In the genomic region with DNA sequence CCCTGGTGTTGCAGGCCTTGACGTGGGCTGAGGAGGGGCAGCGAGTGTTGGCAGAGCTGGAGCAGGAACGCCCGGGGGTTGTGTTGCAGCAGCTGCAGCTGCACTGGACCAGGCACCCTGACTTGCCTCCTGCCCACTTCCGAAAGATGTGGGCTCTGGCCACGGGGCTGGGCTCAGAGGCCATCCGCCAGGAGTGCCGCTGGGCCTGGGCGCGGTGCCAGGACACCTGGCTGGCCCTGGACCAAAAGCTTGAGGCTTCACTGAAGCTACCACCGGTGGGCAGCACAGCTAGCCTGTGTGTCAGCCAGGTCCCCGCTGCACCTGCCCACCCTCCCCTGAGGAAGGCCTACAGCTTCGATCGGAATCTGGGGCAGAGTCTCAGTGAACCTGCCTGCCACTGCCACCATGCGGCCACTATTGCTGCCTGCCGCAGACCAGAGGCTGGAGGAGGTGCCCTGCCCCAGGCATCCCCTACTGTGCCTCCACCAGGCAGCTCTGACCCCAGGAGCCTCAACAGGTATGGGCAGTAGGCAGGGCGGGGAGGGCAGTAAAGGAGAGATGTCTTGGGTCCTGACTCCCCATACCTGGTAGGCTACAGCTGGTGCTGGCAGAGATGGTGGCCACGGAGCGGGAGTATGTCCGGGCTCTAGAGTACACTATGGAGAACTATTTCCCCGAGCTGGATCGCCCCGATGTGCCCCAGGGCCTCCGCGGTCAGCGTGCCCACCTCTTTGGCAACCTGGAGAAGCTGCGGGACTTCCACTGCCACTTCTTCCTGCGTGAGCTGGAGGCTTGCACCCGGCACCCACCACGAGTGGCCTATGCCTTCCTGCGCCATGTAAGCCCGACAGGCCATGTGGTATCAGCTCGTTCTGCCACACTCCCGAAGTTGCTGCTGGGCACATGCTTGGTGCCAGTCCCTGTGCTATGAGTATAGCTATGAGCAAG, we compare ENCODE assay signal across 9 cellular contexts. TPM values are rescaled to one million over a fixed set of nuclear protein-coding genes. Genes with fewer than 3 reads are reported as not detected.
A peak's percentile ranks its signal among the peaks of the same experiment; 100 is the strongest.
DNase-seq lines count a peak whose midpoint lies in the region; ATAC-seq, FAIRE-seq and TF ChIP-seq lines count a peak whose summit lies in the region.
"Had no signal": no experiment of that assay in that cellular context is flagged by ENCODE, and none has a peak within 500 bp of the region (broad histone marks: within the 10 kb centered on the region; RNA-seq: fewer than 3 reads in every experiment).

No MANE protein-coding gene starts in this region.

- peaks cover 1% of the 10 kb centered on the region for H3K36me3 ChIP-seq in BJ (ENCODE audit: control insufficient read depth, insufficient read depth, low read length)
- peaks cover 26% of the 10 kb centered on the region; the same call in 2 of the 3 replicates for H3K36me3 ChIP-seq in K562 (ENCODE audit: control insufficient read depth, insufficient read depth, low read length)

- H3K27ac ChIP-seq in K562 (ENCODE audit: extremely low read depth, low read depth, low read length) = no peak overlapping the region

- peaks cover 4 to 25% of the 10 kb centered on the region in 2 experiments; a peak in 3 of 5 replicates for H3K4me1 ChIP-seq in K562 (replicated peaks in 1 of 2; ENCODE audit: control insufficient read depth in 2 of 2, insufficient read depth in 2 of 2, low read length in 2 of 2)

- H3K4me3 ChIP-seq in BJ (ENCODE audit: low read depth, low read length) (no peak overlapping the region), K562 (no peak overlapping the region)

- H3K9me3 ChIP-seq in K562 (replicated peaks; ENCODE audit: control insufficient read depth, insufficient read depth, low read depth, low read length) = no peaks in the 10 kb centered on the region

- TF ChIP-seq EP300 in K562 (IDR thresholded peaks at IDR 0.05; ENCODE audit: low read length) = no peak

- no peak overlapping the region for H3K4me2 ChIP-seq in K562 (ENCODE audit: insufficient read depth, low read length)

- 84% methylated on average over 29 of the region's 34 CpGs for WGBS in K562 (ENCODE audit: insufficient coverage, low coverage, missing lambda C conversion rate)

- in situ Hi-C loops in K562 (cut with MboI) = no loop called here

- POLR2A ChIA-PET in BJ (lab: Charles Lee) = interaction anchor here (0.5 to 0.6 kb wide), 2 partner anchors 8 to 40 kb away, joined by 3 read pairs; no protein-coding TSS in a partner anchor
- POLR2A ChIA-PET in K562 (lab: Yijun Ruan, JAX) = interaction anchor here (0.6 to 1.9 kb wide), 7 partner anchors 11 to 619 kb away, joined by 3 to 10 read pairs (median 3); no protein-coding TSS in a partner anchor

- TF ChIP-seq CTCF in BJ (IDR thresholded peaks at IDR 0.05; ENCODE audit: insufficient read depth, low read depth, low read length) = peak; percentile 55
- peak; percentile 18 to 55 (median 39); a peak in 4 of 6 replicates for TF ChIP-seq CTCF in K562 (IDR thresholded peaks at IDR 0.05 in 2 of 3, conservative IDR thresholded peaks at IDR 0.05 in 1 of 3; ENCODE audit: insufficient read depth in 2 of 3, low read depth in 1 of 3, low read length in 3 of 3)

- H2AFZ ChIP-seq in K562 (ENCODE audit: low read depth, low read length) = no peak overlapping the region

- peaks cover 4% of the 10 kb centered on the region; the same call in 1 of the 3 replicates for H3K79me2 ChIP-seq in K562 (ENCODE audit: control insufficient read depth, insufficient read depth, low read length)

- CTCF ChIA-PET in BJ (lab: Yijun Ruan, JAX) (interaction anchor here (0.7 to 5.5 kb wide), 12 partner anchors 10 to 181 kb away, joined by 3 to 39 read pairs (median 4); a partner anchor contains a TSS), K562 (lab: Yijun Ruan, JAX; ENCODE audit: low intra/inter-chr PET ratio) (no interaction called here)

- ATAC-seq in K562 = peak; percentile 67
- ATAC-seq in HG03378 (IDR thresholded peaks at IDR 0.05; ENCODE audit: unreplicated experiment) = no peak
- no peak for ATAC-seq in HG03457 (IDR thresholded peaks at IDR 0.05; ENCODE audit: unreplicated experiment)
- ATAC-seq in HG03097 (IDR thresholded peaks at IDR 0.05; ENCODE audit: low FRiP score, unreplicated experiment) = no peak

- FAIRE-seq in K562 (lab: Jason Lieb, UNC) = no peak

- H3K9me1 ChIP-seq in K562 (ENCODE audit: control insufficient read depth, insufficient read depth, low read length) = peaks cover 3% of the 10 kb centered on the region

- intact Hi-C loops in K562 (cut with micrococcal nuclease) = no loop called here

- H3K27me3 ChIP-seq in BJ (ENCODE audit: control insufficient read depth, insufficient read depth, low read length) (no peaks in the 10 kb centered on the region), K562 (ENCODE audit: control insufficient read depth in 2 of 2, insufficient read depth in 2 of 2, low read length in 2 of 2) (no peaks in the 10 kb centered on the region)

- TF ChIP-seq POLR2A in K562 (conservative IDR thresholded peaks at IDR 0.05) = no peak

- peak in 1 of 2 experiments; percentile 23; a peak in 1 of 4 replicates for TF ChIP-seq RAD21 in K562 (CRISPR knock-in tag; conservative IDR thresholded peaks at IDR 0.05 in 1 of 2, IDR thresholded peaks at IDR 0.05 in 1 of 2)

- DNase-seq in BJ (ENCODE audit: low read depth) = no peak
- DNase-seq in NCI-H1105 treated with DMSO at 0.1 percent for 48 hours (lab: John Stamatoyannopoulos, UW) = peak; percentile 75
- DNase-seq in K562 (ENCODE audit: extremely low read depth in 1 of 4, low spot score in 3 of 4) = peak; percentile 23 to 39 (median 26)
- DNase-seq in left kidney (ENCODE audit: low read depth, low spot score) = peak; percentile 67
- no peak for DNase-seq in GM19240 (ENCODE audit: insufficient read length, low spot score)
- DNase-seq: activated naive CD8-positive, alpha-beta T cell treated with anti-CD3 and anti-CD28 coated beads, Interleukin-2, amount 10 ng/mL, durations not matched to agents 7 days and 5 days had no signal

- H4K20me1 ChIP-seq in K562 (replicated peaks; ENCODE audit: control insufficient read depth, insufficient read depth, low read length) = no peaks in the 10 kb centered on the region

- H3K9ac ChIP-seq in K562 (ENCODE audit: insufficient read depth in 1 of 2, low read depth in 2 of 2, low read length in 2 of 2) = peak overlapping the region in 1 of 2 experiments; percentile 26; a peak in 1 of 4 replicates

- BruUV-seq in K562 (replicated peaks; lab: Mats Ljungman, UMichigan) = no TSS peak

RNA-seq across cellular contexts. Expression of a gene that starts 5.6 kb away (rescaled TPM):
- polyA plus RNA-seq in BJ (2011; rRNA removed) = 12.1 and 25.2 TPM in 2 replicates
- polyA minus RNA-seq in BJ (2011; rRNA and poly(A)+ RNA removed) = 9.0 and 14.5 TPM in 2 replicates
- total RNA-seq in K562 (2011; cell fraction: chromatin; rRNA removed; ENCODE audit: low replicate concordance) = 35.5 and 125 TPM in 2 replicates
- 104 and 108 TPM in 2 replicates for total RNA-seq in K562 (2011; cell fraction: nucleolus; rRNA removed)
- total RNA-seq in K562 (2011; cell fraction: nucleoplasm; rRNA removed) = 56.2 and 56.3 TPM in 2 replicates
- total RNA-seq in K562 (2014; rRNA removed) = 25.2 and 30.8 TPM in 2 replicates
- 8.4 and 12.2 TPM in 2 replicates for total RNA-seq in K562 (2014; rRNA removed; fragmentation: Illumina TruSeq; extraction: Trizol)
- 17.1 and 17.9 TPM in 2 replicates for total RNA-seq in K562 (2015; rRNA removed; fragmentation: Illumina TruSeq; extraction: Trizol)
- 32.8 and 35.4 TPM in 2 replicates for total RNA-seq in K562 (2021)
- polyA plus RNA-seq in K562 (2011; rRNA removed) = 25.3 and 38.6 TPM in 2 replicates
- 31.4 and 51.4 TPM in 2 replicates for polyA plus RNA-seq in K562 (2011; cell fraction: cytosol; rRNA removed)
- 233 and 335 TPM in 2 replicates for polyA plus RNA-seq in K562 (2011; cell fraction: nucleus; rRNA removed)
- 20.8 and 43.5 TPM in 2 replicates for polyA plus RNA-seq in K562 (2012)
- 14.9 and 23.8 TPM in 2 replicates for polyA plus RNA-seq in K562 (2014; fragmentation: Illumina TruSeq; extraction: Trizol)
- polyA plus RNA-seq in K562 (2014; fragmentation: Nextera tagmentation; extraction: Ambion mirVana) = 1 to 10 TPM; 3.7 to 4.7 TPM
- polyA plus RNA-seq in K562 (2014; rRNA removed) = 33.5 and 36.8 TPM in 2 replicates
- polyA minus RNA-seq in K562 (2011; rRNA and poly(A)+ RNA removed) = 8.0 and 10.5 TPM in 2 replicates
- polyA minus RNA-seq in K562 (2011; cell fraction: cytosol; rRNA and poly(A)+ RNA removed) = 19.2 and 26.7 TPM in 2 replicates
- polyA minus RNA-seq in K562 (2011; cell fraction: nucleus; rRNA and poly(A)+ RNA removed) = 35.8 and 36.2 TPM in 2 replicates

RNA-seq across cellular contexts. Expression of a gene that starts 36.2 kb away (rescaled TPM):
- polyA plus RNA-seq in BJ (2011; rRNA removed) = 2.1 and 2.6 TPM in 2 replicates
- 1.0 and 1.9 TPM in 2 replicates for polyA minus RNA-seq in BJ (2011; rRNA and poly(A)+ RNA removed)
- total RNA-seq in K562 (2011; cell fraction: chromatin; rRNA removed; ENCODE audit: low replicate concordance) = 11.2 and 22.6 TPM in 2 replicates
- 13.6 and 15.5 TPM in 2 replicates for total RNA-seq in K562 (2011; cell fraction: nucleolus; rRNA removed)
- total RNA-seq in K562 (2011; cell fraction: nucleoplasm; rRNA removed) = 10.0 and 10.3 TPM in 2 replicates
- 1.2 and 1.6 TPM in 2 replicates for total RNA-seq in K562 (2014; rRNA removed)
- total RNA-seq in K562 (2014; rRNA removed; fragmentation: Illumina TruSeq; extraction: Trizol) = 0.69 and 0.70 TPM in 2 replicates
- 0.72 TPM in 2 replicates for total RNA-seq in K562 (2015; rRNA removed; fragmentation: Illumina TruSeq; extraction: Trizol)
- total RNA-seq in K562 (2021) = 2.5 and 3.1 TPM in 2 replicates
- 2.6 and 3.4 TPM in 2 replicates for polyA plus RNA-seq in K562 (2011; rRNA removed)
- 1.8 and 2.4 TPM in 2 replicates for polyA plus RNA-seq in K562 (2011; cell fraction: cytosol; rRNA removed)
- 25.0 and 34.4 TPM in 2 replicates for polyA plus RNA-seq in K562 (2011; cell fraction: nucleus; rRNA removed)
- polyA plus RNA-seq in K562 (2012) = 2.1 and 3.4 TPM in 2 replicates
- polyA plus RNA-seq in K562 (2014; fragmentation: Illumina TruSeq; extraction: Trizol) = 1.5 and 1.8 TPM in 2 replicates
- polyA plus RNA-seq in K562 (2014; fragmentation: Nextera tagmentation; extraction: Ambion mirVana) = under 1 TPM; 0.06 to 0.07 TPM
- 2.7 and 2.8 TPM in 2 replicates for polyA plus RNA-seq in K562 (2014; rRNA removed)
- polyA minus RNA-seq in K562 (2011; rRNA and poly(A)+ RNA removed) = 1.2 and 1.3 TPM in 2 replicates
- 0.91 and 1.5 TPM in 2 replicates for polyA minus RNA-seq in K562 (2011; cell fraction: cytosol; rRNA and poly(A)+ RNA removed)
- 4.4 and 4.7 TPM in 2 replicates for polyA minus RNA-seq in K562 (2011; cell fraction: nucleus; rRNA and poly(A)+ RNA removed)

RNA-seq across cellular contexts. Expression of a gene that starts 37.7 kb away (rescaled TPM):
- 13.2 and 23.0 TPM in 2 replicates for polyA plus RNA-seq in BJ (2011; rRNA removed)
- polyA minus RNA-seq in BJ (2011; rRNA and poly(A)+ RNA removed) = 18.5 and 24.2 TPM in 2 replicates
- 215 and 563 TPM in 2 replicates for total RNA-seq in K562 (2011; cell fraction: chromatin; rRNA removed; ENCODE audit: low replicate concordance)
- total RNA-seq in K562 (2011; cell fraction: nucleolus; rRNA removed) = 341 and 352 TPM in 2 replicates
- 210 and 234 TPM in 2 replicates for total RNA-seq in K562 (2011; cell fraction: nucleoplasm; rRNA removed)
- 47.9 and 57.6 TPM in 2 replicates for total RNA-seq in K562 (2014; rRNA removed)
- total RNA-seq in K562 (2014; rRNA removed; fragmentation: Illumina TruSeq; extraction: Trizol) = 16.2 and 26.9 TPM in 2 replicates
- 21.1 and 21.8 TPM in 2 replicates for total RNA-seq in K562 (2015; rRNA removed; fragmentation: Illumina TruSeq; extraction: Trizol)
- 113 and 126 TPM in 2 replicates for total RNA-seq in K562 (2021)
- polyA plus RNA-seq in K562 (2011; rRNA removed) = 32.3 and 65.2 TPM in 2 replicates
- 33.8 and 42.7 TPM in 2 replicates for polyA plus RNA-seq in K562 (2011; cell fraction: cytosol; rRNA removed)
- 385 and 440 TPM in 2 replicates for polyA plus RNA-seq in K562 (2011; cell fraction: nucleus; rRNA removed)
- 73.5 and 82.7 TPM in 2 replicates for polyA plus RNA-seq in K562 (2012)
- 48.2 and 49.9 TPM in 2 replicates for polyA plus RNA-seq in K562 (2014; fragmentation: Illumina TruSeq; extraction: Trizol)
- polyA plus RNA-seq in K562 (2014; fragmentation: Nextera tagmentation; extraction: Ambion mirVana) = 10 to 100 TPM; 18.7 to 19.2 TPM
- polyA plus RNA-seq in K562 (2014; rRNA removed) = 63.0 and 63.7 TPM in 2 replicates
- polyA minus RNA-seq in K562 (2011; rRNA and poly(A)+ RNA removed) = 19.6 and 21.8 TPM in 2 replicates
- 36.4 and 51.4 TPM in 2 replicates for polyA minus RNA-seq in K562 (2011; cell fraction: cytosol; rRNA and poly(A)+ RNA removed)
- 49.3 and 53.6 TPM in 2 replicates for polyA minus RNA-seq in K562 (2011; cell fraction: nucleus; rRNA and poly(A)+ RNA removed)

RNA-seq across cellular contexts. Expression of a gene that starts 41.6 kb away (rescaled TPM):
- polyA plus RNA-seq in BJ (2011; rRNA removed) (0.06 TPM in 1 of 2 replicates, not detected in the other), K562 (2011; rRNA removed) (0.32 and 0.33 TPM in 2 replicates), K562 (2014; fragmentation: Illumina TruSeq; extraction: Trizol) (0.31 and 0.53 TPM in 2 replicates), K562 (2014; fragmentation: Nextera tagmentation; extraction: Ambion mirVana) (not detected), K562 (2014; rRNA removed) (0.03 TPM in 2 replicates)
- 0.05 TPM in 1 of 2 replicates, not detected in the other for polyA minus RNA-seq in BJ (2011; rRNA and poly(A)+ RNA removed)
- total RNA-seq in K562 (2011; cell fraction: chromatin; rRNA removed; ENCODE audit: low replicate concordance) = 1.0 and 1.4 TPM in 2 replicates
- total RNA-seq in K562 (2011; cell fraction: nucleolus; rRNA removed) = 0.33 and 0.53 TPM in 2 replicates
- 0.44 and 0.46 TPM in 2 replicates for total RNA-seq in K562 (2011; cell fraction: nucleoplasm; rRNA removed)
- total RNA-seq in K562 (2014; rRNA removed) (0.29 and 0.91 TPM in 2 replicates), K562 (2014; rRNA removed; fragmentation: Illumina TruSeq; extraction: Trizol) (0.15 and 0.16 TPM in 2 replicates), K562 (2015; rRNA removed; fragmentation: Illumina TruSeq; extraction: Trizol) (0.11 and 0.34 TPM in 2 replicates), K562 (2021) (0.22 and 0.25 TPM in 2 replicates)
- polyA plus RNA-seq in K562 (2011; cell fraction: cytosol; rRNA removed) = 0.39 and 0.40 TPM in 2 replicates
- 0.87 and 0.98 TPM in 2 replicates for polyA plus RNA-seq in K562 (2011; cell fraction: nucleus; rRNA removed)
- polyA plus RNA-seq in K562 (2012) = 0.69 and 0.89 TPM in 2 replicates
- 0.04 and 0.30 TPM in 2 replicates for polyA minus RNA-seq in K562 (2011; rRNA and poly(A)+ RNA removed)
- not detected in 2 replicates for polyA minus RNA-seq in K562 (2011; cell fraction: cytosol; rRNA and poly(A)+ RNA removed)
- polyA minus RNA-seq in K562 (2011; cell fraction: nucleus; rRNA and poly(A)+ RNA removed) = 0.44 TPM in 1 of 2 replicates, not detected in the other

RNA-seq across cellular contexts. Expression of a gene that starts 41.6 kb away (rescaled TPM):
- 0.06 TPM in 1 of 2 replicates, not detected in the other for polyA plus RNA-seq in BJ (2011; rRNA removed)
- polyA minus RNA-seq in BJ (2011; rRNA and poly(A)+ RNA removed) = not detected in 2 replicates
- 0.37 and 0.63 TPM in 2 replicates for total RNA-seq in K562 (2011; cell fraction: chromatin; rRNA removed; ENCODE audit: low replicate concordance)
- 0.83 and 0.92 TPM in 2 replicates for total RNA-seq in K562 (2011; cell fraction: nucleolus; rRNA removed)
- 0.95 and 0.99 TPM in 2 replicates for total RNA-seq in K562 (2011; cell fraction: nucleoplasm; rRNA removed)
- total RNA-seq in K562 (2014; rRNA removed) = 0.09 TPM in 1 of 2 replicates, not detected in the other
- 0.36 TPM in 1 of 2 replicates, not detected in the other for total RNA-seq in K562 (2014; rRNA removed; fragmentation: Illumina TruSeq; extraction: Trizol)
- 0.14 and 0.34 TPM in 2 replicates for total RNA-seq in K562 (2015; rRNA removed; fragmentation: Illumina TruSeq; extraction: Trizol)
- 0.11 TPM in 1 of 2 replicates, not detected in the other for total RNA-seq in K562 (2021)
- 0.40 and 0.49 TPM in 2 replicates for polyA plus RNA-seq in K562 (2011; rRNA removed)
- polyA plus RNA-seq in K562 (2011; cell fraction: cytosol; rRNA removed) = 0.12 and 0.13 TPM in 2 replicates
- 0.41 and 0.68 TPM in 2 replicates for polyA plus RNA-seq in K562 (2011; cell fraction: nucleus; rRNA removed)
- 0.33 and 1.1 TPM in 2 replicates for polyA plus RNA-seq in K562 (2012)
- 0.19 and 0.36 TPM in 2 replicates for polyA plus RNA-seq in K562 (2014; fragmentation: Illumina TruSeq; extraction: Trizol)
- polyA plus RNA-seq in K562 (2014; fragmentation: Nextera tagmentation; extraction: Ambion mirVana) = under 1 TPM; 0.15 to 0.30 TPM
- 0.13 TPM in 1 of 2 replicates, not detected in the other for polyA plus RNA-seq in K562 (2014; rRNA removed)
- polyA minus RNA-seq in K562 (2011; rRNA and poly(A)+ RNA removed) = 0.33 and 0.35 TPM in 2 replicates
- polyA minus RNA-seq in K562 (2011; cell fraction: cytosol; rRNA and poly(A)+ RNA removed) = not detected in 2 replicates
- polyA minus RNA-seq in K562 (2011; cell fraction: nucleus; rRNA and poly(A)+ RNA removed) = 0.13 and 0.56 TPM in 2 replicates

Comparison
In these comparisons a context has a peak if more than half of its experiments do, and no peak if none do; other contexts are left out.
1. DNase-seq: peak in NCI-H1105 treated with DMSO at 0.1 percent for 48 hours (single experiment), K562 (4 of 4) and left kidney (single experiment); none in BJ (single experiment) and GM19240 (single experiment).